Comparison of ENCODE assay signal across 8 cellular contexts in the genomic region with DNA sequence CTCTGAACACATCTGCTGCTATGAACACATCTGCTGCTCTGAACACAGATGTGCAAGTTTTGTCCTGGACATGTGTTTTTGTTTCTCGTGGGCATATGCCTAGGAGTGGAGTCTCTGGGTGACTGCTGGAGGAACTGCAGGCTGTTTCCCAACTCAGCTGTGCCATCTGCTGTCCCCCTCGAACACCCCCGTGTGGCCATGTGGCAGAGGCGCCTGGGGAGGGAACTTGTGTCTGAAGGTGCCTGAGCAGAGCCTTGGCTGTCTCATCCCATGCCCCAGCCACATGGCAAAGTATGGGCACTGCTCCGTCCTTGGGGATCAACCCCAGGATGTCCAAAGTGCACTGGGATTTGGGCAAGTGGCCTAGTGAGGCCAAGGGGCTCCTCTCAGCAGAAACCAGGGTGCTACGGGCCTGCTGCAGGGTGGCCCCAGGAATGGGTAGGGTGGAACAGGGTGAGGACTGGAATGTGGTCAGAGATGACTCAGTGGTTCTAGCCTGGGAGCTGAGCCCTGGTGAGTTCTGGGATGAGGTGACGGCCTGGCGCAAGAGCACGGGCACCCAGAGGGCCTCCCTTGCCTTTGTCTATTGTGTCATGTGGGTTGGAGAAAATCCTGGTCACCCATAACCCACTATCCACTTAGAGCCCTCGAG. TPM values are rescaled to one million over a fixed set of nuclear protein-coding genes. Genes with fewer than 3 reads are reported as not detected.
DNase-seq lines count a peak whose midpoint lies in the region; TF ChIP-seq lines count a peak whose summit lies in the region.

No MANE protein-coding gene starts in this region.

- H3K27ac Mint-ChIP-seq in CD14-positive monocyte (peak overlapping the region in 5 of 7 donors; percentile 49 to 80 (median 55)), HFFc6 (peak overlapping the region; percentile 93)

- no peak overlapping the region for H3K4me3 Mint-ChIP-seq in CD14-positive monocyte
- H3K4me3 Mint-ChIP-seq in HFFc6: peak overlapping the region; percentile 49

- no peaks in the 10 kb centered on the region for H3K27me3 ChIP-seq in SJCRH30

- DNase-seq in CD14-positive monocyte (ENCODE audit: low spot score): no peak
- peak; percentile 94 for DNase-seq in HFFc6
- DNase-seq in SKM-1 treated with dmso at 0.1 percent for 144 hours (lab: John Stamatoyannopoulos, UW; ENCODE audit: unreplicated experiment): peak; percentile 31
- peak; percentile 92 for DNase-seq in fibroblast of gingiva (ENCODE audit: low read depth)
- DNase-seq in renal cortical epithelial cell (ENCODE audit: low read depth): peak; percentile 78
- DNase-seq in SJCRH30: no peak
- DNase-seq in NCI-H128 (lab: John Stamatoyannopoulos, UW; ENCODE audit: unreplicated experiment): no peak
- no peak for DNase-seq in NCI-H774 (lab: John Stamatoyannopoulos, UW)

- H3K9me3 ChIP-seq in SJCRH30 (replicated peaks): no peaks in the 10 kb centered on the region

- peak; percentile 39 for TF ChIP-seq CTCF in CD14-positive monocyte (IDR thresholded peaks at IDR 0.05)
- peak; percentile 73 for TF ChIP-seq CTCF in HFFc6 (IDR thresholded peaks at IDR 0.05)

- H3K36me3 Mint-ChIP-seq in CD14-positive monocyte (peaks cover 66 to 82% of the 10 kb centered on the region in 2 donors), HFFc6 (ENCODE audit: low read depth) (peaks cover 11% of the 10 kb centered on the region)

- peaks cover 53% of the 10 kb centered on the region for H3K36me3 ChIP-seq in SJCRH30

- H3K9me3 Mint-ChIP-seq in CD14-positive monocyte: peaks cover 0 to 3% (median 0%) of the 10 kb centered on the region in 7 donors
- no peaks in the 10 kb centered on the region; the same call in 1 of the 2 replicates for H3K9me3 Mint-ChIP-seq in HFFc6

- H3K4me1 ChIP-seq in SJCRH30: no peaks in the 10 kb centered on the region

- H3K4me3 ChIP-seq in SJCRH30: no peak overlapping the region

- H3K27me3 Mint-ChIP-seq in CD14-positive monocyte (ENCODE audit: low read depth in 3 of 3): no peaks in the 10 kb centered on the region
- H3K27me3 Mint-ChIP-seq in HFFc6 (ENCODE audit: insufficient read depth): peaks cover 16% of the 10 kb centered on the region

- no peak overlapping the region for H3K27ac ChIP-seq in SJCRH30

- intact Hi-C loops in CD14-positive monocyte (cut with micrococcal nuclease): no loop called here

- peaks cover 9% of the 10 kb centered on the region for H3K4me1 Mint-ChIP-seq in CD14-positive monocyte
- H3K4me1 Mint-ChIP-seq in HFFc6 (ENCODE audit: low read depth): peaks cover 17% of the 10 kb centered on the region

RNA-seq across cellular contexts. Expression of gene GATD1, which starts 14.7 kb away (rescaled TPM):
- polyA plus RNA-seq in CD14-positive monocyte: 1 to 10 TPM; 4.5 to 4.6 TPM
- total RNA-seq in HFFc6 (2021; fragmentation: NEBNext Ultra II Directional; extraction: Animal tissue kit (Norgen Biotek cat#: 25700)): 10 to 100 TPM; 61.0 to 72.7 (median 68.1) TPM
- 16.7 and 38.0 TPM in 2 replicates for total RNA-seq in renal cortical epithelial cell
- total RNA-seq in SJCRH30 (2014; rRNA removed; shearing (Covaris generic)): 28.9 and 39.9 TPM in 2 replicates

RNA-seq across cellular contexts. Expression of gene TALDO1, which starts 15.3 kb away (rescaled TPM):
- polyA plus RNA-seq in CD14-positive monocyte: 1,000 to 10,000 TPM; 1,224 to 1,249 TPM
- total RNA-seq in HFFc6 (2021; fragmentation: NEBNext Ultra II Directional; extraction: Animal tissue kit (Norgen Biotek cat#: 25700)): 100 to 1,000 TPM; 230 to 351 (median 300) TPM
- total RNA-seq in renal cortical epithelial cell: 188 and 419 TPM in 2 replicates
- 107 and 108 TPM in 2 replicates for total RNA-seq in SJCRH30 (2014; rRNA removed; shearing (Covaris generic))

RNA-seq across cellular contexts. Expression of gene CEND1, which starts 27.3 kb away (rescaled TPM):
- polyA plus RNA-seq in CD14-positive monocyte: not detected
- 10 to 100 TPM in 5 of 6 experiments, 1 to 10 TPM in 1; 8.2 to 12.2 (median 11.0) TPM for total RNA-seq in HFFc6 (2021; fragmentation: NEBNext Ultra II Directional; extraction: Animal tissue kit (Norgen Biotek cat#: 25700))
- 0.60 TPM in 1 of 2 replicates, not detected in the other for total RNA-seq in renal cortical epithelial cell
- 1.5 TPM in 2 replicates for total RNA-seq in SJCRH30 (2014; rRNA removed; shearing (Covaris generic))

RNA-seq across cellular contexts. Expression of gene SLC25A22, which starts 35.5 kb away (rescaled TPM):
- 1 to 10 TPM; 4.4 to 5.6 TPM for polyA plus RNA-seq in CD14-positive monocyte
- 10 to 100 TPM; 39.7 to 47.3 (median 42.9) TPM for total RNA-seq in HFFc6 (2021; fragmentation: NEBNext Ultra II Directional; extraction: Animal tissue kit (Norgen Biotek cat#: 25700))
- 16.3 and 22.6 TPM in 2 replicates for total RNA-seq in renal cortical epithelial cell
- 20.2 and 22.4 TPM in 2 replicates for total RNA-seq in SJCRH30 (2014; rRNA removed; shearing (Covaris generic))

RNA-seq across cellular contexts. Expression of gene PIDD1, which starts 42.5 kb away (rescaled TPM):
- polyA plus RNA-seq in CD14-positive monocyte: 1 to 10 TPM; 1.6 to 2.6 TPM
- total RNA-seq in HFFc6 (2021; fragmentation: NEBNext Ultra II Directional; extraction: Animal tissue kit (Norgen Biotek cat#: 25700)): 10 to 100 TPM; 11.0 to 15.9 (median 13.7) TPM
- 3.1 and 6.9 TPM in 2 replicates for total RNA-seq in renal cortical epithelial cell
- 18.3 and 21.2 TPM in 2 replicates for total RNA-seq in SJCRH30 (2014; rRNA removed; shearing (Covaris generic))

Comparison
In these comparisons a context has a peak if more than half of its experiments do, and no peak if none do; other contexts are left out.
1. DNase-seq: peak in HFFc6 (single experiment), SKM-1 treated with dmso at 0.1 percent for 144 hours (single experiment), fibroblast of gingiva (single experiment) and renal cortical epithelial cell (single experiment); none in CD14-positive monocyte (single experiment), SJCRH30 (0 of 2), NCI-H128 (single experiment) and NCI-H774 (single experiment).